Comparison of ENCODE assay signal across 8 cellular contexts in the genomic region with DNA sequence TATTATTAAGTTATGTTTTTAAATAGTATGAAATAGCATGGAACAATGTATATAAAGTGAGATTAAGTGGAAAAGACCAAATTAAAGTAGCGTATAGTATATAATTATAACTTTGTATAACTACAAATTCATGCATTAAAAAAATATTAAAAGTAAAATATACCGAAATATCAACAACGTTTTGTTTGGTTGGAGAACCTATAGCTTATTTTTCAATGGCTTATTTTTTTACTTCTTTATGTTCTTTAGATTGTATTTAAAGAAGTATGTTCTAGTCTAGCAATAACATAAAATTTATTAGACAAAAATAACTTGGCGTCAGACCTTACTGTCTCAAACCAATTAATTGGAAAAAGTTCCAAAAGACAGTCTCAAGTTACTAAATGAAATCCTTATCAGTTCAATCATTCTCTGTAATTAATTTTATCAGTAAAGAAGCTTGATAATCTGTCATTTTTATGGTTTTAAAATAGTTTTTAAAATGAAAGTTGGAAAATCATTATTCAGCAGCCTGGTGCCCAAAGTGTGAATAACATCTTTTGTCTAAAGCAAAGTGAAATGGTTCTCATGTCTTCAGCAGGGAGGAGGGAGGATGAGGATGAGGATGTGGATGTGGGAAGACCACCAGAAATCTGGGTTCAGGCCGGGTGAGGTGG.
DNase-seq lines count a peak whose midpoint lies in the region; ATAC-seq and TF ChIP-seq lines count a peak whose summit lies in the region.

No MANE protein-coding gene starts in this region.

- no peaks in the 10 kb centered on the region for H3K79me2 ChIP-seq in OCI-LY3 (ENCODE audit: low read length)
- H3K79me2 ChIP-seq in parathyroid adenoma, result no peaks in the 10 kb centered on the region

- H3K9ac ChIP-seq in OCI-LY3 (ENCODE audit: low read length) (peak overlapping the region; percentile 63), parathyroid adenoma (no peak overlapping the region)

- TF ChIP-seq CTCF in GM12864 (IDR thresholded peaks at IDR 0.05; ENCODE audit: low read depth, low read length, missing control alignments) (no peak), OCI-LY3 (IDR thresholded peaks at IDR 0.05; ENCODE audit: low read depth, low read length) (no peak; the same call in 1 of the 2 replicates), parathyroid adenoma (IDR thresholded peaks at IDR 0.05) (no peak)

- no peak overlapping the region for H3K27ac ChIP-seq in OCI-LY3 (ENCODE audit: low read length)
- H3K27ac ChIP-seq in parathyroid adenoma, result no peak overlapping the region

- TF ChIP-seq POLR2A in erythroblast (IDR thresholded peaks at IDR 0.05; ENCODE audit: low read length), result no peak

- DNase-seq in GM12864 (ENCODE audit: low read depth) (no peak), erythroblast (lab: John Stamatoyannopoulos, UW) (peak; percentile 42 to 49), posterior cingulate gyrus (no peak), HuH-7.5 (ENCODE audit: low spot score) (no peak)
- no peak for DNase-seq in effector CD4-positive, alpha-beta T cell

- no peaks in the 10 kb centered on the region for H4K20me1 ChIP-seq in OCI-LY3 (ENCODE audit: insufficient read depth, low read length)

- ATAC-seq in HG02610 (IDR thresholded peaks at IDR 0.05; ENCODE audit: unreplicated experiment), result no peak

- no peaks in the 10 kb centered on the region for H3K36me3 ChIP-seq in OCI-LY3 (replicated peaks; ENCODE audit: low read depth, low read length)
- H3K36me3 ChIP-seq in parathyroid adenoma (ENCODE audit: control insufficient read depth, insufficient read depth, low read length), result no peaks in the 10 kb centered on the region

- H3K4me1 ChIP-seq in OCI-LY3 (ENCODE audit: low read length) (peaks cover 36% of the 10 kb centered on the region), parathyroid adenoma (no peaks in the 10 kb centered on the region)

- intact Hi-C loops in posterior cingulate gyrus (cut with DNase I), result no loop called here

- H3K27me3 ChIP-seq in OCI-LY3 (ENCODE audit: low read depth, low read length), result no peaks in the 10 kb centered on the region
- H3K27me3 ChIP-seq in parathyroid adenoma (ENCODE audit: control insufficient read depth, insufficient read depth, low read length), result no peaks in the 10 kb centered on the region

- H3K4me2 ChIP-seq in OCI-LY3 (ENCODE audit: low read length), result peak overlapping the region; percentile 82
- H3K4me2 ChIP-seq in parathyroid adenoma (ENCODE audit: low read length), result peak overlapping the region; percentile 47

- H2AFZ ChIP-seq in OCI-LY3 (ENCODE audit: low read depth, low read length) (peak overlapping the region; percentile 75), parathyroid adenoma (peak overlapping the region; percentile 75)

- H3K9me3 ChIP-seq in OCI-LY3 (ENCODE audit: insufficient read depth, low read length) (no peaks in the 10 kb centered on the region), parathyroid adenoma (ENCODE audit: control insufficient read depth, low read length) (no peaks in the 10 kb centered on the region)

- H3K4me3 ChIP-seq in GM12864 (ENCODE audit: low read depth, low read length), result peak overlapping the region; percentile 57
- peak overlapping the region; percentile 82 for H3K4me3 ChIP-seq in OCI-LY3 (ENCODE audit: low read length)
- H3K4me3 ChIP-seq in parathyroid adenoma (ENCODE audit: low read depth, low read length), result peak overlapping the region; percentile 22

Comparison
In these comparisons a context has a peak if more than half of its experiments do, and no peak if none do; other contexts are left out.
1. DNase-seq: peak in erythroblast (2 of 2); none in GM12864 (single experiment), posterior cingulate gyrus (0 of 10), effector CD4-positive, alpha-beta T cell (single experiment) and HuH-7.5 (single experiment).
2. H3K4me3 ChIP-seq: peak in every context shown above with its lines; median percentile 82 in OCI-LY3; 57 in GM12864; 22 in parathyroid adenoma.